ENCODE assay signal across 28 cellular contexts in the genomic region with DNA sequence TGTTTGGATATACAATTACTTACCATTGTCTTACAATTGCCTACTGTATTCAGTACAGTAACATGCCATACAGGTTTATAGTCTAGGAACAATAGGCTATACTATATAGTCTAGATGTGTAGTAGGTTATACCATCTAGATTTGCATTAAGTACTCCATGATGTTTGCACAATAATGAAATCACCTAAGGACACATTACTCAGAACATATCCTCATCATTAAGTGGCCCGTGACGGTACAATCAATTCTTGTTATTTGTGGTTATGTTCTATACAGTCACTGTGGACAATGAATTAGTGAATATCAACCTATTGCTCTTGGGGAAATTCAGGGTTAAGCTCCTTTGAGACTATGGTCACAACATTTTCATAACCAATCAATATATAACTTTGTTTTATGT.
DNase-seq lines count a peak whose midpoint lies in the region; ATAC-seq, FAIRE-seq and TF ChIP-seq lines count a peak whose summit lies in the region.
"Had no signal": no experiment of that assay in that cellular context is flagged by ENCODE, and none has a peak within 500 bp of the region (broad histone marks: within the 10 kb centered on the region; RNA-seq: fewer than 3 reads in every experiment).

No MANE protein-coding gene starts in this region.

- no peaks in the 10 kb centered on the region for H3K79me2 ChIP-seq in PC-3 (ENCODE audit: low read length)

- H3K27ac ChIP-seq in PC-3 (ENCODE audit: low read length) (no peak overlapping the region), neutrophil (peak overlapping the region; percentile 22)
- H3K27ac ChIP-seq: A549; BLaER1 treated with 17β-estradiol and CSF1 and Interleukin-3, amounts not matched to agents 10 nM and 100 nM; KMS-11; SJSA1 had no signal

- H2AFZ ChIP-seq in PC-3 (ENCODE audit: low read length), result no peak overlapping the region

- H3K9me2 ChIP-seq in PC-3 (replicated peaks; ENCODE audit: low read length), result no peaks in the 10 kb centered on the region

- FAIRE-seq in H54 (lab: Jason Lieb, UNC), result peak; percentile 81
- FAIRE-seq: GM18507 had no signal

- no peaks in the 10 kb centered on the region for H4K20me1 ChIP-seq in PC-3 (ENCODE audit: low read length)
- H4K20me1 ChIP-seq: BLaER1 treated with 17β-estradiol and CSF1 and Interleukin-3, amounts not matched to agents 10 nM and 100 nM had no signal

- DNase-seq in GM06990 (ENCODE audit: extremely low read depth, insufficient read length) (peak; percentile 26), H54 (ENCODE audit: insufficient read length, low spot score) (no peak), PC-3 (peak; percentile 54), KBM-7 (no peak), HuH-7.5 (ENCODE audit: low spot score) (no peak)
- DNase-seq in activated CD8-positive, alpha-beta memory T cell treated with anti-CD3 and anti-CD28 coated beads, Interleukin-2, amount 50 U/mL, for 48 hours, result no peak
- DNase-seq: AML-193; CD4-positive, alpha-beta T cell; DMS79; EL; GDM1; H7; IMR-90; NCI-H1092; NCI-H1417 treated with DMSO at 0.1 percent for 48 hours; NCI-H1694 treated with DMSO at 0.1 percent for 48 hours; NCI-H2081 treated with DMSO at 0.1 percent for 48 hours; NCI-H2171 treated with DMSO at 0.1 percent for 48 hours; NCI-H345; NCI-H510A treated with DMSO at 0.1 percent for 48 hours; Right ventricle myocardium superior; RPMI8226 had no signal

- no peak overlapping the region for H3K9ac ChIP-seq in PC-3 (ENCODE audit: low read length)
- H3K9ac ChIP-seq: BLaER1 treated with 17β-estradiol and CSF1 and Interleukin-3, amounts not matched to agents 10 nM and 100 nM; KMS-11 had no signal

- H3K4me1 ChIP-seq in PC-3 (ENCODE audit: insufficient read depth, low read length), result peaks cover 3% of the 10 kb centered on the region; the same call in 1 of the 2 replicates
- peaks cover 27 to 42% of the 10 kb centered on the region in 2 experiments for H3K4me1 ChIP-seq in neutrophil (ENCODE audit: control insufficient read depth in 1 of 2, insufficient read depth in 1 of 2, low read depth in 1 of 2, low read length in 1 of 2)
- H3K4me1 ChIP-seq: A549; BLaER1 treated with 17β-estradiol and CSF1 and Interleukin-3, amounts not matched to agents 10 nM and 100 nM; SJSA1 had no signal

- H3K27me3 ChIP-seq in GM06990 (replicated peaks; ENCODE audit: control insufficient read depth, insufficient read depth, low read length) (no peaks in the 10 kb centered on the region), PC-3 (ENCODE audit: low read length) (no peaks in the 10 kb centered on the region), neutrophil (no peaks in the 10 kb centered on the region)
- H3K27me3 ChIP-seq: BLaER1 treated with 17β-estradiol and CSF1 and Interleukin-3, amounts not matched to agents 10 nM and 100 nM; SJSA1 had no signal

- H3K9me3 ChIP-seq in PC-3 (ENCODE audit: low read length) (no peaks in the 10 kb centered on the region), neutrophil (no peaks in the 10 kb centered on the region)
- H3K9me3 ChIP-seq: A549; BLaER1 treated with 17β-estradiol and CSF1 and Interleukin-3, amounts not matched to agents 10 nM and 100 nM; SJSA1 had no signal

- intact Hi-C loops in PC-3 (cut with micrococcal nuclease), result no loop called here

- no peaks in the 10 kb centered on the region for H3F3A ChIP-seq in PC-3 (ENCODE audit: low read length, unreplicated experiment)

- H3K36me3 ChIP-seq in GM06990 (ENCODE audit: control insufficient read depth, insufficient read depth, low read length) (no peaks in the 10 kb centered on the region), PC-3 (ENCODE audit: low read depth, low read length) (no peaks in the 10 kb centered on the region), neutrophil (peaks cover 24% of the 10 kb centered on the region)

- BruUV-seq in PC-3 (replicated peaks; lab: Mats Ljungman, UMichigan), result no TSS peak

- no peak for TF ChIP-seq POLR2A in H54 (IDR thresholded peaks at IDR 0.05; ENCODE audit: low read depth, low read length)

- TF ChIP-seq CTCF in GM06990 (IDR thresholded peaks at IDR 0.05; ENCODE audit: insufficient read depth, low read length, poor library complexity, severe bottlenecking), result no peak
- no peak for TF ChIP-seq CTCF in PC-3 (conservative IDR thresholded peaks at IDR 0.05; ENCODE audit: low read depth, low read length)
- TF ChIP-seq CTCF in neutrophil (IDR thresholded peaks at IDR 0.05), result no peak

- ATAC-seq in PC-3, result peak; percentile 82
- ATAC-seq: A549 had no signal

- H3K4me3 ChIP-seq in GM06990 (replicated peaks; ENCODE audit: low read depth, low read length) (no peak overlapping the region), PC-3 (ENCODE audit: low read length) (no peak overlapping the region), neutrophil (ENCODE audit: low read depth in 1 of 2, low read length in 1 of 2) (no peak overlapping the region)
- H3K4me3 ChIP-seq: A549; BLaER1 treated with 17β-estradiol and CSF1 and Interleukin-3, amounts not matched to agents 10 nM and 100 nM; SJSA1 had no signal

- in situ Hi-C loops in KBM-7 (cut with MboI; ENCODE audit: low pct_unique_long_range_greater_than_20kb, low sequenced_read_pairs), result no loop called here

- POLR2A ChIA-PET in PC-3 (lab: Charles Lee; ENCODE audit: unreplicated experiment), result no interaction called here

- CTCF ChIA-PET in PC-3 (lab: Charles Lee), result no interaction called here

- H3K4me2 ChIP-seq in PC-3 (ENCODE audit: low read length), result no peak overlapping the region
- H3K4me2 ChIP-seq: A549; BLaER1 treated with 17β-estradiol and CSF1 and Interleukin-3, amounts not matched to agents 10 nM and 100 nM; KMS-11 had no signal

Comparison
In these comparisons a context has a peak if more than half of its experiments do, and no peak if none do; other contexts are left out.
1. DNase-seq: peak in GM06990 (single experiment) and PC-3 (single experiment); none in H54 (single experiment), KBM-7 (single experiment), activated CD8-positive, alpha-beta memory T cell treated with anti-CD3 and anti-CD28 coated beads, Interleukin-2, amount 50 U/mL, for 48 hours (single experiment) and HuH-7.5 (single experiment).